ENCODE assay signal across 8 cellular contexts in genomic region chr2:128318245-128318644, GRCh38. TPM values are rescaled to one million over a fixed set of nuclear protein-coding genes. Genes with fewer than 3 reads are reported as not detected.
DNase-seq lines count a peak whose midpoint lies in the region; ATAC-seq and TF ChIP-seq lines count a peak whose summit lies in the region.
"Not testable (repeated sequence)": the region's sequence is repeated elsewhere in the genome, so short reads cannot be mapped to it uniquely, and the experiment has no call there.

No MANE protein-coding gene starts in this region.

- not testable (repeated sequence) for H2BK120ac ChIP-seq in mesendoderm (ENCODE audit: low read depth, low read length)

- not testable (repeated sequence) for H4K5ac ChIP-seq in mesendoderm (ENCODE audit: low read length)

- not testable (repeated sequence) for H3K27ac Mint-ChIP-seq in activated naive CD4-positive, alpha-beta T cell treated with anti-CD3 and anti-CD28 coated beads for 36 hours

- H3K9me3 ChIP-seq in DND-41 (ENCODE audit: insufficient read depth, low read length, severe bottlenecking); esophagus squamous epithelium: not testable (repeated sequence)

- intact Hi-C loops in activated naive CD4-positive, alpha-beta T cell treated with anti-CD3 and anti-CD28 coated beads for 36 hours (cut with micrococcal nuclease) = loop anchor here (2.0 to 10.0 kb wide), 8 partner anchors 86 to 1557 kb away; partner anchors contain the start of genes POLR2D, SFT2D3 and UGGT1
- intact Hi-C loops in esophagus squamous epithelium (cut with DNase I) = loop anchor here (10.0 kb wide), 1 partner anchor 133 kb away; no protein-coding TSS in a partner anchor

- H3K36me3 Mint-ChIP-seq in activated naive CD4-positive, alpha-beta T cell treated with anti-CD3 and anti-CD28 coated beads for 36 hours (ENCODE audit: low read depth) = not testable (repeated sequence)

- H3K4me3 Mint-ChIP-seq in activated naive CD4-positive, alpha-beta T cell treated with anti-CD3 and anti-CD28 coated beads for 36 hours = peak overlapping the region; percentile 66

- H2BK15ac ChIP-seq in mesendoderm (replicated peaks; ENCODE audit: low read depth) = not testable (repeated sequence)

- not testable (repeated sequence) for ATAC-seq in DND-41 (ENCODE audit: insufficient read depth, low read depth)
- ATAC-seq in GM21737 (IDR thresholded peaks at IDR 0.05; ENCODE audit: unreplicated experiment) (peak; percentile 2), HG03439 (IDR thresholded peaks at IDR 0.05; ENCODE audit: unreplicated experiment) (peak; percentile 7)
- ATAC-seq in stimulated activated naive CD8-positive, alpha-beta T cell treated with anti-CD3 and anti-CD28 coated beads, Interleukin-15, Interleukin-2, amounts not matched to agents 100 U/mL and 50 U/mL, for 24 hours = peak; percentile 3

- peaks cover 24% of the 10 kb centered on the region for H3K79me1 ChIP-seq in mesendoderm (ENCODE audit: low read length)

- H3K18ac ChIP-seq in mesendoderm (ENCODE audit: low read length) = not testable (repeated sequence)

- H4K8ac ChIP-seq in mesendoderm (ENCODE audit: low read depth, low read length) = not testable (repeated sequence)

- H3K4ac ChIP-seq in mesendoderm (ENCODE audit: low read depth, low read length) = not testable (repeated sequence)

- H3K79me2 ChIP-seq in DND-41 (ENCODE audit: insufficient read depth, low read length) (peaks cover 53% of the 10 kb centered on the region), mesendoderm (ENCODE audit: control insufficient read depth, insufficient read depth, low read length) (peaks cover 46% of the 10 kb centered on the region)

- not testable (repeated sequence) for H2AFZ ChIP-seq in DND-41 (ENCODE audit: low read depth, low read length)

- TF ChIP-seq POLR2A in esophagus squamous epithelium (IDR thresholded peaks at IDR 0.05) = not testable (repeated sequence)

- not testable (repeated sequence) for H3K23ac ChIP-seq in mesendoderm (ENCODE audit: low read length)

- H3K27ac ChIP-seq in DND-41 (ENCODE audit: low read length); mesendoderm (ENCODE audit: low read depth, low read length): not testable (repeated sequence)
- peak overlapping the region; percentile 62 to 81 (median 72) for H3K27ac ChIP-seq in esophagus squamous epithelium

- H4K20me1 ChIP-seq in DND-41 (ENCODE audit: insufficient read depth, low read length) = peaks cover 47% of the 10 kb centered on the region

- DNase-seq in DND-41 (peak; percentile 35), RKO (ENCODE audit: low spot score) (peak; percentile 51)
- peak; percentile 30 for DNase-seq in activated naive CD4-positive, alpha-beta T cell treated with anti-CD3 and anti-CD28 coated beads for 36 hours
- not testable (repeated sequence) for DNase-seq in esophagus squamous epithelium (lab: John Stamatoyannopoulos, UW); mesendoderm
- peak; percentile 34 for DNase-seq in stimulated activated naive CD8-positive, alpha-beta T cell treated with anti-CD3 and anti-CD28 coated beads, Interleukin-15, Interleukin-2, amounts not matched to agents 100 U/mL and 50 U/mL, for 24 hours

- not testable (repeated sequence) for H3K27me3 Mint-ChIP-seq in activated naive CD4-positive, alpha-beta T cell treated with anti-CD3 and anti-CD28 coated beads for 36 hours (ENCODE audit: low read depth)

- H3K9me3 Mint-ChIP-seq in activated naive CD4-positive, alpha-beta T cell treated with anti-CD3 and anti-CD28 coated beads for 36 hours = not testable (repeated sequence)

- H3K56ac ChIP-seq in mesendoderm (ENCODE audit: low read length) = peak overlapping the region; percentile 83

- H3K9ac ChIP-seq in DND-41 (ENCODE audit: low read depth, low read length) = peak overlapping the region; percentile 88
- H3K9ac ChIP-seq in mesendoderm (ENCODE audit: low read length) = peak overlapping the region; percentile 61

- H2AK5ac ChIP-seq in mesendoderm (ENCODE audit: low read length) = not testable (repeated sequence)

- H3K4me1 ChIP-seq in DND-41 (ENCODE audit: insufficient read depth, low read length) (peaks cover 86% of the 10 kb centered on the region), esophagus squamous epithelium (peaks cover 51 to 88% (median 53%) of the 10 kb centered on the region in 3 donors)
- H3K4me1 ChIP-seq in mesendoderm (ENCODE audit: control insufficient read depth, low read depth, low read length) = not testable (repeated sequence)

- H3K27me3 ChIP-seq in DND-41 (ENCODE audit: insufficient read depth, low read length, poor library complexity); esophagus squamous epithelium; mesendoderm (ENCODE audit: insufficient read depth, low read length, poor library complexity): not testable (repeated sequence)

- H3K4me2 ChIP-seq in DND-41 (ENCODE audit: insufficient read depth, low read length) = peak overlapping the region; percentile 88
- peak overlapping the region; percentile 31 for H3K4me2 ChIP-seq in mesendoderm (ENCODE audit: low read length)

- H3K4me1 Mint-ChIP-seq in activated naive CD4-positive, alpha-beta T cell treated with anti-CD3 and anti-CD28 coated beads for 36 hours (ENCODE audit: low read depth) = peaks cover 40% of the 10 kb centered on the region

- peak overlapping the region; percentile 18 to 98; a peak in 3 of 4 replicates for H3K4me3 ChIP-seq in DND-41 (ENCODE audit: low read depth in 1 of 2, low read length in 2 of 2)
- peak overlapping the region; percentile 76 to 94 (median 86) for H3K4me3 ChIP-seq in esophagus squamous epithelium
- peak overlapping the region; percentile 34 for H3K4me3 ChIP-seq in mesendoderm (ENCODE audit: low read length)

- 2% methylated on average over 11 of the region's 55 CpGs; no CpG with 5 or more reads in 1 of the 2 donors for WGBS in esophagus squamous epithelium, 2 donors
- WGBS in mesendoderm (ENCODE audit: extremely low coverage, insufficient coverage, low lambda C conversion rate) = no CpG with 5 or more reads among the region's 55 CpGs

- H3K36me3 ChIP-seq in DND-41 (ENCODE audit: insufficient read depth, low read length) (peaks cover 45% of the 10 kb centered on the region), esophagus squamous epithelium (peaks cover 0 to 16% (median 5%) of the 10 kb centered on the region in 3 donors)
- H3K36me3 ChIP-seq in mesendoderm (ENCODE audit: control insufficient read depth, insufficient read depth, low read length) = not testable (repeated sequence)

- CTCF ChIA-PET in activated naive CD4-positive, alpha-beta T cell treated with anti-CD3 and anti-CD28 coated beads for 36 hours (lab: Charles Lee) = not testable (repeated sequence)

- not testable (repeated sequence) for H2BK5ac ChIP-seq in mesendoderm (ENCODE audit: low read length)

- TF ChIP-seq CTCF in DND-41 (IDR thresholded peaks at IDR 0.05; ENCODE audit: borderline replicate concordance, extremely low read depth, low read length, poor library complexity, severe bottlenecking); esophagus squamous epithelium (IDR thresholded peaks at IDR 0.05): not testable (repeated sequence)

RNA-seq across cellular contexts. Expression of gene HS6ST1, which starts 0.4 kb away (rescaled TPM):
- total RNA-seq in activated naive CD4-positive, alpha-beta T cell treated with anti-CD3 and anti-CD28 coated beads for 36 hours = 1 to 10 TPM; 8.1 to 8.2 TPM
- 10 to 100 TPM; 44.7 to 73.8 (median 56.8) TPM for total RNA-seq in esophagus squamous epithelium
- polyA plus RNA-seq in mesendoderm (2013, experiment 1 of 2) = 29.4 TPM
- polyA plus RNA-seq in mesendoderm (2013, experiment 2 of 2) = 29.5 TPM

Comparison
In these comparisons a context has a peak if more than half of its experiments do, and no peak if none do; other contexts are left out.
1. H3K4me3 ChIP-seq: peak in every context shown above with its lines; median percentile 86 in esophagus squamous epithelium; 58 in DND-41; 34 in mesendoderm.
2. RNA of gene HS6ST1, which starts 0.4 kb away (total RNA-seq): 44.7 to 73.8 TPM in esophagus squamous epithelium; 8.1 to 8.2 TPM in activated naive CD4-positive, alpha-beta T cell treated with anti-CD3 and anti-CD28 coated beads for 36 hours; every median in the first group is over 4 times any median in the second.